8 cellular contexts compared by ENCODE assay signal in the genomic region with DNA sequence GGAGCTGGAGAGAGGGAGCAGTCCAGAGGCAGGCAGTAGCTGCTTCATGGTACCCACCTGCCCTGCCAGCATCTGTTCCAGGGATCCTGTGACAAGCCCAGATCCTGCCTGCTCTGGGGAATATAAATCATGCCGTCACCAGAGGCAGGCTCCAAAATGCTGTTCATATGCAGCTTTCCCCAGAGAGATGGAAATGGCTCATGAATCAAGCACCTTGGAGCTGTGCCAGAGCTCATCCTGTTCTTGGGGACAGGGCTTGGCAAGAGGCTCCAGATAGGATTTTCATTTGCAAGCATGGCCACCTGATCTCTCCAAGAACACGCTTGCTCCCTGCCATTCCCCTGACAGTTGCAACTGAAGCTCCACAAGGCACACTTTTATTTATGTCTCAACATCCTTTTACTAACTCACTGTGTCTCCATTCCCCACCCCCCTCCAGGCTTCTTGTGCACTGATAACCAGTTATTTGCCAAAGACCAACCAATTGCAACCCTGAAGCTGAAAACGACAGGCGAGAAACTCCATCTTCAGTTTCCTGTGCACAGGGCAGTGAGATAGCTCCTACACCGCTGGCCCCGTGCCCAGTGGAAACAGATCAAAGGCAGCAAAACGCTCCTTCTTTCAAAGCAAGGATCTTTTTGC.
DNase-seq lines count a peak whose midpoint lies in the region; ATAC-seq, FAIRE-seq and TF ChIP-seq lines count a peak whose summit lies in the region.

No MANE protein-coding gene starts in this region.

- no peak for ATAC-seq in HG03378 (IDR thresholded peaks at IDR 0.05; ENCODE audit: unreplicated experiment)
- no peak for ATAC-seq in HG03135 (IDR thresholded peaks at IDR 0.05; ENCODE audit: unreplicated experiment)

- no peak for TF ChIP-seq POLR2A in H54 (IDR thresholded peaks at IDR 0.05; ENCODE audit: low read depth, low read length)

- no peaks in the 10 kb centered on the region for H3K9me3 ChIP-seq in mesodermal cell (ENCODE audit: control insufficient read depth, low read length)

- 85 to 86% methylated on average over 7 of the region's 7 CpGs for WGBS in mesodermal cell (ENCODE audit: insufficient coverage in 2 of 2), 2 experiments

- no peak for TF ChIP-seq CTCF in choroid plexus epithelial cell (conservative IDR thresholded peaks at IDR 0.05; ENCODE audit: low read depth, low read length)

- peak; percentile 57 for DNase-seq in Daoy (ENCODE audit: low read depth)
- DNase-seq in NCI-H2171 (lab: John Stamatoyannopoulos, UW): peak; percentile 100
- DNase-seq in choroid plexus epithelial cell (ENCODE audit: low read depth): peak; percentile 69
- DNase-seq in H54 (ENCODE audit: insufficient read length, low spot score): no peak
- DNase-seq in hepatic stellate cell (ENCODE audit: low spot score): no peak

- no peak for FAIRE-seq in H54 (lab: Jason Lieb, UNC)

- H3K4me3 ChIP-seq in choroid plexus epithelial cell (ENCODE audit: low read depth, low read length) (no peak overlapping the region), mesodermal cell (ENCODE audit: extremely low read depth, insufficient read depth, low read length, poor library complexity, severe bottlenecking) (no peak overlapping the region)

- peaks cover 8% of the 10 kb centered on the region for H3K36me3 ChIP-seq in mesodermal cell (ENCODE audit: control insufficient read depth, insufficient read depth, low read length)

- H3K27ac ChIP-seq in mesodermal cell (ENCODE audit: low read depth, low read length, severe bottlenecking): peak overlapping the region; percentile 59

- peaks cover 4% of the 10 kb centered on the region for H3K4me1 ChIP-seq in mesodermal cell (ENCODE audit: control insufficient read depth, insufficient read depth, low read length, poor library complexity, severe bottlenecking)

Comparison
In these comparisons a context has a peak if more than half of its experiments do, and no peak if none do; other contexts are left out.
1. DNase-seq: peak in Daoy (single experiment), NCI-H2171 (single experiment) and choroid plexus epithelial cell (single experiment); none in H54 (single experiment) and hepatic stellate cell (single experiment).